ENCODE assay signal across 9 cellular contexts in the genomic region with DNA sequence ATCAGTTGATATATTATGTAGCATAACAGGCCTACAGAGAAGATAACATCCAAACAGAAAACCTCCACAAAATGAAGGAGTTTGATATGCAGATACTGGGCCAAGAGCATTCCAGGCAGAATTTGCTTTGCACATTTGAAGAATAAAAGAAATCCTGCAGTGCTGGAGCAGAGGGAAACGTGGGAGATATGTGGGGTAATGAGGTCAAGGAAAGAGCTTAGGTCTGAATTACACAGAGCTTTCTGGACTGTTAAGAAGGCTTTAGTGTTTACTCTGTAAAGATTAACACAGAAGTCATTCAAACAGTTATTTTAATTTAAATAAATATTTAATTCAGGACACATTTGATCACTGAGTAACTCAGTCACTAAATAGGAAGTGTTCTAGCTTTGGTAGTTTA.
"Had no signal": no experiment of that assay in that cellular context is flagged by ENCODE, and none has a peak within 500 bp of the region (broad histone marks: within the 10 kb centered on the region; RNA-seq: fewer than 3 reads in every experiment).

No MANE protein-coding gene starts in this region.

- H3K4me1 ChIP-seq: HAP-1 had no signal

- H3K4me3 ChIP-seq: GM23248, HAP-1, K562 had no signal

- ATAC-seq: HCT116, HepG2, K562 had no signal

- H3K27ac Mint-ChIP-seq: HFFc6 had no signal

- H3K9me3 Mint-ChIP-seq: HFFc6 had no signal

- DNase-seq: GM23248, GOT3, H7, HFFc6 had no signal

- H3K9me3 ChIP-seq: HAP-1 had no signal

- H3K36me3 ChIP-seq: HAP-1 had no signal

- H3K27ac ChIP-seq: GM23248, HL-60 had no signal

- H3K4me3 Mint-ChIP-seq: HFFc6 had no signal
